ENCODE assay signal across 17 cellular contexts in genomic region chr18:5534845-5535244, GRCh38. TPM values are rescaled to one million over a fixed set of nuclear protein-coding genes. Genes with fewer than 3 reads are reported as not detected.
DNase-seq lines count a peak whose midpoint lies in the region; ATAC-seq and TF ChIP-seq lines count a peak whose summit lies in the region.
"Had no signal": no experiment of that assay in that cellular context is flagged by ENCODE, and none has a peak within 500 bp of the region (broad histone marks: within the 10 kb centered on the region; RNA-seq: fewer than 3 reads in every experiment).

No MANE protein-coding gene starts in this region.

- H3K36me3 ChIP-seq in esophagus muscularis mucosa: no peaks in the 10 kb centered on the region
- H3K36me3 ChIP-seq: MG63 had no signal

- TF ChIP-seq CTCF in esophagus muscularis mucosa (IDR thresholded peaks at IDR 0.05): no peak

- TF ChIP-seq POLR2A in esophagus muscularis mucosa (IDR thresholded peaks at IDR 0.05; ENCODE audit: low read depth): no peak

- peak; percentile 19 to 21 for DNase-seq in activated T-cell treated with anti-CD3 and anti-CD28 coated beads, Interleukin-2, amount 50 U/mL, for 48 hours
- DNase-seq in activated T-cell treated with anti-CD3 and anti-CD28 coated beads, Interleukin-2, amount 50 U/mL, for 4 hours: no peak
- DNase-seq in HT1080 (ENCODE audit: low read depth) (peak; percentile 86), astrocyte of the hippocampus (ENCODE audit: low read depth, low spot score) (peak; percentile 17), renal cortical epithelial cell (ENCODE audit: low read depth) (peak; percentile 88), amygdala (lab: John Stamatoyannopoulos, UW) (no peak), esophagus muscularis mucosa (ENCODE audit: extremely low spot score) (no peak)
- DNase-seq: AML-193, GOT3, KG1, MG63, NCI-H1105, NCI-H1694, NCI-H510A treated with DMSO at 0.1 percent for 48 hours, NCI-H82 had no signal

- no peak overlapping the region for H3K4me3 ChIP-seq in esophagus muscularis mucosa
- H3K4me3 ChIP-seq: MG63 had no signal

- H3K9me3 Mint-ChIP-seq in activated T-cell treated with anti-CD3 and anti-CD28 coated beads, Interleukin-2, amount 50 U/mL, for 4 hours: peaks cover 3% of the 10 kb centered on the region
- H3K9me3 Mint-ChIP-seq: CD14-positive monocyte had no signal

- no peaks in the 10 kb centered on the region for H3K36me3 Mint-ChIP-seq in activated T-cell treated with anti-CD3 and anti-CD28 coated beads, Interleukin-2, amount 50 U/mL, for 4 hours (ENCODE audit: insufficient read depth)

- intact Hi-C loops in esophagus muscularis mucosa (cut with DNase I): no loop called here

- H3K27me3 Mint-ChIP-seq in activated T-cell treated with anti-CD3 and anti-CD28 coated beads, Interleukin-2, amount 50 U/mL, for 4 hours (ENCODE audit: low read depth): peaks cover 10% of the 10 kb centered on the region

- no peaks in the 10 kb centered on the region for H3K4me1 Mint-ChIP-seq in activated T-cell treated with anti-CD3 and anti-CD28 coated beads, Interleukin-2, amount 50 U/mL, for 4 hours (ENCODE audit: low read depth)

- no peak overlapping the region for H3K27ac ChIP-seq in esophagus muscularis mucosa (replicated peaks in 1 of 4)

- TF ChIP-seq EP300 in esophagus muscularis mucosa (IDR thresholded peaks at IDR 0.05): no peak

- H3K4me1 ChIP-seq in esophagus muscularis mucosa: peaks cover 0 to 9% (median 3%) of the 10 kb centered on the region in 4 donors

- ATAC-seq in activated T-cell treated with anti-CD3 and anti-CD28 coated beads, Interleukin-2, amount 50 U/mL, for 4 hours: no peak
- ATAC-seq: HepG2 had no signal

- 91% methylated on average over 5 of the region's 5 CpGs for WGBS in esophagus muscularis mucosa

- no peak overlapping the region for H3K4me3 Mint-ChIP-seq in activated T-cell treated with anti-CD3 and anti-CD28 coated beads, Interleukin-2, amount 50 U/mL, for 4 hours
- H3K4me3 Mint-ChIP-seq: CD14-positive monocyte had no signal

- no peaks in the 10 kb centered on the region for H3K9me3 ChIP-seq in esophagus muscularis mucosa
- H3K9me3 ChIP-seq: MG63 had no signal

- H3K27me3 ChIP-seq in esophagus muscularis mucosa: no peaks in the 10 kb centered on the region

RNA-seq across cellular contexts. Expression of gene EPB41L3, which starts 9.0 kb away (rescaled TPM):
- 1 to 10 TPM in 1 of 3 donors, under 1 TPM in 2; 0.25 to 1.1 (median 0.57) TPM for total RNA-seq in activated T-cell treated with anti-CD3 and anti-CD28 coated beads, Interleukin-2, amount 50 U/mL, for 4 hours
- total RNA-seq in HT1080 (2014; rRNA removed; shearing (Covaris generic)): 191 and 198 TPM in 2 replicates
- polyA plus RNA-seq in HT1080 (2015; cell fraction: cytosol; rRNA removed): 197 and 235 TPM in 2 replicates
- 244 and 254 TPM in 2 replicates for polyA plus RNA-seq in HT1080 (2015; cell fraction: nucleus; rRNA removed)
- total RNA-seq in renal cortical epithelial cell (40.8 and 54.0 TPM in 2 replicates), esophagus muscularis mucosa (10 to 100 TPM; 32.0 to 60.6 (median 41.8) TPM)
- total RNA-seq: HepG2 had no signal
- polyA plus RNA-seq: HepG2 had no signal

Comparison
In these comparisons a context has a peak if more than half of its experiments do, and no peak if none do; other contexts are left out.
1. DNase-seq: peak in activated T-cell treated with anti-CD3 and anti-CD28 coated beads, Interleukin-2, amount 50 U/mL, for 48 hours (2 of 2), HT1080 (single experiment), astrocyte of the hippocampus (single experiment) and renal cortical epithelial cell (single experiment); none in activated T-cell treated with anti-CD3 and anti-CD28 coated beads, Interleukin-2, amount 50 U/mL, for 4 hours (single experiment), amygdala (0 of 56) and esophagus muscularis mucosa (single experiment).
2. RNA of gene EPB41L3, which starts 9.0 kb away (total RNA-seq): 191 to 198 TPM in HT1080, 32.0 to 60.6 TPM in esophagus muscularis mucosa and 40.8 to 54.0 TPM in renal cortical epithelial cell; 0.25 to 1.1 TPM in activated T-cell treated with anti-CD3 and anti-CD28 coated beads, Interleukin-2, amount 50 U/mL, for 4 hours; every median in the first group is over 10 times any median in the second.